In genomic region chr5:131170540-131171275, GRCh38 we compare ENCODE assay signal across 1 cellular context.
A peak's percentile ranks its signal among the peaks of the same experiment; 100 is the strongest.
TF ChIP-seq lines count a peak whose summit lies in the region.

LYRM7 (plus strand) TSS chr5:131170944; CDS start chr5:131171021, 77 bp downstream.

TF ChIP-seq in GM23338, 12 proteins besides CTCF, POLR2A, EP300 and RAD21 (continued from another document):
- TF ChIP-seq ZNF462 (CRISPR knock-in tag; IDR thresholded peaks at IDR 0.05) (no peak), CREB1 (CRISPR knock-in tag; IDR thresholded peaks at IDR 0.05; ENCODE audit: low read depth) (peak; percentile 89), ZNF114 (CRISPR knock-in tag; IDR thresholded peaks at IDR 0.05) (no peak)
- TF ChIP-seq, protein P1, sequence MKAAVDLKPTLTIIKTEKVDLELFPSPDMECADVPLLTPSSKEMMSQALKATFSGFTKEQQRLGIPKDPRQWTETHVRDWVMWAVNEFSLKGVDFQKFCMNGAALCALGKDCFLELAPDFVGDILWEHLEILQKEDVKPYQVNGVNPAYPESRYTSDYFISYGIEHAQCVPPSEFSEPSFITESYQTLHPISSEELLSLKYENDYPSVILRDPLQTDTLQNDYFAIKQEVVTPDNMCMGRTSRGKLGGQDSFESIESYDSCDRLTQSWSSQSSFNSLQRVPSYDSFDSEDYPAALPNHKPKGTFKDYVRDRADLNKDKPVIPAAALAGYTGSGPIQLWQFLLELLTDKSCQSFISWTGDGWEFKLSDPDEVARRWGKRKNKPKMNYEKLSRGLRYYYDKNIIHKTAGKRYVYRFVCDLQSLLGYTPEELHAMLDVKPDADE (IDR thresholded peaks at IDR 0.05): peak; percentile 85
TF ChIP-seq in GM23338: peak in this region for 3.
